1 cellular context compared by ENCODE assay signal in genomic region chr6:169723200-169723909, GRCh38.
TF ChIP-seq lines count a peak whose summit lies in the region.

No MANE protein-coding gene starts in this region.

TF ChIP-seq in HEK293, 187 proteins besides CTCF, POLR2A, EP300 and RAD21 (continued from another document):
- TF ChIP-seq ZSCAN4 (tag by site-specific recombination; IDR thresholded peaks at IDR 0.05) = no peak
- no peak for TF ChIP-seq ZNF623 (tag by site-specific recombination; IDR thresholded peaks at IDR 0.05)
- TF ChIP-seq KLF8 (tag by site-specific recombination; IDR thresholded peaks at IDR 0.05) = peak; percentile 48; the same call in 1 of the 2 replicates
- TF ChIP-seq PRDM4 (tag by site-specific recombination; IDR thresholded peaks at IDR 0.05) = no peak
- TF ChIP-seq ZNF184 (tag by site-specific recombination; IDR thresholded peaks at IDR 0.05) = no peak
- TF ChIP-seq OSR2 (tag by site-specific recombination; IDR thresholded peaks at IDR 0.05) = no peak
- TF ChIP-seq ZNF48 (tag by site-specific recombination; IDR thresholded peaks at IDR 0.05) = no peak
- TF ChIP-seq IKZF3 (tag by site-specific recombination; IDR thresholded peaks at IDR 0.05) = no peak
- TF ChIP-seq ZFHX2 (tag by site-specific recombination; conservative IDR thresholded peaks at IDR 0.05) = peak; percentile 82
- TF ChIP-seq, protein P1, sequence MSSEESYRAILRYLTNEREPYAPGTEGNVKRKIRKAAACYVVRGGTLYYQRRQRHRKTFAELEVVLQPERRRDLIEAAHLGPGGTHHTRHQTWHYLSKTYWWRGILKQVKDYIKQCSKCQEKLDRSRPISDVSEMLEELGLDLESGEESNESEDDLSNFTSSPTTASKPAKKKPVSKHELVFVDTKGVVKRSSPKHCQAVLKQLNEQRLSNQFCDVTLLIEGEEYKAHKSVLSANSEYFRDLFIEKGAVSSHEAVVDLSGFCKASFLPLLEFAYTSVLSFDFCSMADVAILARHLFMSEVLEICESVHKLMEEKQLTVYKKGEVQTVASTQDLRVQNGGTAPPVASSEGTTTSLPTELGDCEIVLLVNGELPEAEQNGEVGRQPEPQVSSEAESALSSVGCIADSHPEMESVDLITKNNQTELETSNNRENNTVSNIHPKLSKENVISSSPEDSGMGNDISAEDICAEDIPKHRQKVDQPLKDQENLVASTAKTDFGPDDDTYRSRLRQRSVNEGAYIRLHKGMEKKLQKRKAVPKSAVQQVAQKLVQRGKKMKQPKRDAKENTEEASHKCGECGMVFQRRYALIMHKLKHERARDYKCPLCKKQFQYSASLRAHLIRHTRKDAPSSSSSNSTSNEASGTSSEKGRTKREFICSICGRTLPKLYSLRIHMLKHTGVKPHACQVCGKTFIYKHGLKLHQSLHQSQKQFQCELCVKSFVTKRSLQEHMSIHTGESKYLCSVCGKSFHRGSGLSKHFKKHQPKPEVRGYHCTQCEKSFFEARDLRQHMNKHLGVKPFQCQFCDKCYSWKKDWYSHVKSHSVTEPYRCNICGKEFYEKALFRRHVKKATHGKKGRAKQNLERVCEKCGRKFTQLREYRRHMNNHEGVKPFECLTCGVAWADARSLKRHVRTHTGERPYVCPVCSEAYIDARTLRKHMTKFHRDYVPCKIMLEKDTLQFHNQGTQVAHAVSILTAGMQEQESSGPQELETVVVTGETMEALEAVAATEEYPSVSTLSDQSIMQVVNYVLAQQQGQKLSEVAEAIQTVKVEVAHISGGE (tag by site-specific recombination; conservative IDR thresholded peaks at IDR 0.05; ENCODE audit: low read depth) = no peak
- no peak for TF ChIP-seq ZNF501 (tag by site-specific recombination; IDR thresholded peaks at IDR 0.05)
